In genomic region chr5:116371935-116372334, GRCh38 we compare ENCODE assay signal across 1 cellular context.
TF ChIP-seq lines count a peak whose summit lies in the region.

No MANE protein-coding gene starts in this region.

TF ChIP-seq in K562, 482 proteins besides CTCF, POLR2A, EP300 and RAD21 (continued from another document):
- TF ChIP-seq RCOR1 (IDR thresholded peaks at IDR 0.05; ENCODE audit: borderline replicate concordance in 1 of 2, low read depth in 2 of 2, low read length in 2 of 2) (peak in 1 of 2 experiments; percentile 58; a peak in 1 of 4 replicates), MEIS2 (IDR thresholded peaks at IDR 0.05; ENCODE audit: partially characterized antibody) (peak; percentile 91), CBFA2T3 (IDR thresholded peaks at IDR 0.05) (peak; percentile 21; the same call in 1 of the 2 replicates), SPI1 (IDR thresholded peaks at IDR 0.05; ENCODE audit: borderline replicate concordance, low read depth, low read length) (peak; percentile 94), GABPA (tag; conservative IDR thresholded peaks at IDR 0.05; ENCODE audit: low read depth) (no peak), CEBPB (tag; IDR thresholded peaks at IDR 0.05) (peak; percentile 76)
